ENCODE assay signal across 26 cellular contexts in genomic region chr20:58466729-58467571, GRCh38. TPM values are rescaled to one million over a fixed set of nuclear protein-coding genes. Genes with fewer than 3 reads are reported as not detected.
"Had no signal": no experiment of that assay in that cellular context is flagged by ENCODE, and none has a peak within 500 bp of the region (broad histone marks: within the 10 kb centered on the region; RNA-seq: fewer than 3 reads in every experiment).

No MANE protein-coding gene starts in this region.

- H3K36me3 Mint-ChIP-seq: mesothelial cell of epicardium; stimulated activated effector memory CD8-positive, alpha-beta T cell treated with anti-CD3 and anti-CD28 coated beads, Interleukin-12 subunit alpha, Interleukin-12 subunit beta, amount 100 ng/mL, for 72 hours had no signal

- DNase-seq: activated CD4-positive, alpha-beta T cell treated with anti-CD3 and anti-CD28 coated beads, Interleukin-2, amount 50 U/mL, for 1 hour; activated CD4-positive, CD25-positive, alpha-beta regulatory T cell treated with anti-CD3 and anti-CD28 coated beads, Interleukin-2, amount 50 U/mL, for 72 hours; activated CD8-positive, alpha-beta T cell treated with anti-CD3 and anti-CD28 coated beads, Interleukin-2, amount 10 ng/mL, durations not matched to agents 7 days and 5 days; activated gamma-delta T cell; activated naive CD4-positive, alpha-beta T cell treated with anti-CD3 and anti-CD28 coated beads, Interleukin-2, amount 50 U/mL, for 16 hours; activated naive CD8-positive, alpha-beta T cell treated with anti-CD3 and anti-CD28 coated beads, Interleukin-2, amount 50 U/mL, for 24 hours; cortex of kidney; erythroblast; foreskin melanocyte; kidney glomerular epithelial cell; naive thymus-derived CD8-positive, alpha-beta T cell; nucleus accumbens; small intestine; stimulated activated CD4-positive, alpha-beta T cell treated with anti-CD3 and anti-CD28 coated beads, Interleukin-2, amount 100 ng/mL, for 24 hours had no signal

- H3K4me3 Mint-ChIP-seq: activated CD8-positive, alpha-beta T cell treated with anti-CD3 and anti-CD28 coated beads, Interleukin-2, amount 10 ng/mL, durations not matched to agents 7 days and 5 days; activated naive CD8-positive, alpha-beta T cell treated with anti-CD3 and anti-CD28 coated beads, Interleukin-2, amount 50 U/mL, for 24 hours; activated T-helper 1 cell treated with anti-CD3 and anti-CD28 coated beads, Interleukin-12 subunit alpha, Interleukin-12 subunit beta, Interleukin-2, Interleukin-4 antibody, amounts not matched to agents 30 ng/mL and 10 ng/mL and 1 ng/mL, durations not matched to agents 14 hours and 24 hours and 36 hours; mesothelial cell of epicardium; naive thymus-derived CD8-positive, alpha-beta T cell; stimulated activated effector memory CD8-positive, alpha-beta T cell treated with anti-CD3 and anti-CD28 coated beads, Interleukin-12 subunit alpha, Interleukin-12 subunit beta, amount 100 ng/mL, for 72 hours had no signal

- H3K27ac ChIP-seq: cardiac muscle cell, left lung, thoracic aorta, upper lobe of left lung had no signal

- ATAC-seq: activated CD8-positive, alpha-beta T cell treated with anti-CD3 and anti-CD28 coated beads, Interleukin-2, amount 10 ng/mL, durations not matched to agents 7 days and 5 days; activated naive CD8-positive, alpha-beta T cell treated with anti-CD3 and anti-CD28 coated beads, Interleukin-2, amount 50 U/mL, for 24 hours; left lung; naive thymus-derived CD8-positive, alpha-beta T cell; sciatic nerve; stimulated activated effector memory CD8-positive, alpha-beta T cell treated with anti-CD3 and anti-CD28 coated beads, Interleukin-12 subunit alpha, Interleukin-12 subunit beta, amount 100 ng/mL, for 72 hours had no signal

- H3K27ac Mint-ChIP-seq: activated CD8-positive, alpha-beta T cell treated with anti-CD3 and anti-CD28 coated beads, Interleukin-2, amount 10 ng/mL, durations not matched to agents 7 days and 5 days; activated naive CD8-positive, alpha-beta T cell treated with anti-CD3 and anti-CD28 coated beads, Interleukin-2, amount 50 U/mL, for 24 hours; activated T-helper 1 cell treated with anti-CD3 and anti-CD28 coated beads, Interleukin-12 subunit alpha, Interleukin-12 subunit beta, Interleukin-2, Interleukin-4 antibody, amounts not matched to agents 30 ng/mL and 10 ng/mL and 1 ng/mL, durations not matched to agents 14 hours and 24 hours and 36 hours; mesothelial cell of epicardium; stimulated activated effector memory CD8-positive, alpha-beta T cell treated with anti-CD3 and anti-CD28 coated beads, Interleukin-12 subunit alpha, Interleukin-12 subunit beta, amount 100 ng/mL, for 72 hours had no signal

- FAIRE-seq: endometrium, small intestine had no signal

- H3K9me3 ChIP-seq: left lung, thoracic aorta, upper lobe of left lung had no signal

- H3K36me3 ChIP-seq: cardiac muscle cell, left lung, thoracic aorta, upper lobe of left lung had no signal

- H3K27me3 ChIP-seq: cardiac muscle cell had no signal

- H3K4me3 ChIP-seq: cardiac muscle cell, left lung, thoracic aorta, upper lobe of left lung had no signal

- H3K4me1 Mint-ChIP-seq: activated naive CD8-positive, alpha-beta T cell treated with anti-CD3 and anti-CD28 coated beads, Interleukin-2, amount 50 U/mL, for 24 hours; naive thymus-derived CD8-positive, alpha-beta T cell; stimulated activated effector memory CD8-positive, alpha-beta T cell treated with anti-CD3 and anti-CD28 coated beads, Interleukin-12 subunit alpha, Interleukin-12 subunit beta, amount 100 ng/mL, for 72 hours had no signal

- H3K4me1 ChIP-seq: left lung had no signal

- H3K9me3 Mint-ChIP-seq: activated naive CD8-positive, alpha-beta T cell treated with anti-CD3 and anti-CD28 coated beads, Interleukin-2, amount 50 U/mL, for 24 hours; activated T-helper 1 cell treated with anti-CD3 and anti-CD28 coated beads, Interleukin-12 subunit alpha, Interleukin-12 subunit beta, Interleukin-2, Interleukin-4 antibody, amounts not matched to agents 30 ng/mL and 10 ng/mL and 1 ng/mL, durations not matched to agents 14 hours and 24 hours and 36 hours; naive thymus-derived CD8-positive, alpha-beta T cell; stimulated activated effector memory CD8-positive, alpha-beta T cell treated with anti-CD3 and anti-CD28 coated beads, Interleukin-12 subunit alpha, Interleukin-12 subunit beta, amount 100 ng/mL, for 72 hours had no signal

RNA-seq across cellular contexts. Expression of gene APCDD1L, which starts 48.2 kb away (rescaled TPM):
- total RNA-seq: activated CD8-positive, alpha-beta T cell treated with anti-CD3 and anti-CD28 coated beads, Interleukin-2, amount 10 ng/mL, durations not matched to agents 7 days and 5 days; activated T-helper 1 cell treated with anti-CD3 and anti-CD28 coated beads, Interleukin-12 subunit alpha, Interleukin-12 subunit beta, Interleukin-2, Interleukin-4 antibody, amounts not matched to agents 30 ng/mL and 10 ng/mL and 1 ng/mL, durations not matched to agents 14 hours and 24 hours and 36 hours; cerebellum; lung microvascular endothelial cell; mesothelial cell of epicardium; naive thymus-derived CD8-positive, alpha-beta T cell; T-helper 2 cell treated with Interferon-gamma antibody and Interleukin-4, amounts not matched to agents 100 ng/mL and 5 ng/mL, for 36 hours had no signal
